In genomic region chr12:129719426-129719825, GRCh38 we compare ENCODE assay signal across 18 cellular contexts.
A peak's percentile ranks its signal among the peaks of the same experiment; 100 is the strongest.
DNase-seq lines count a peak whose midpoint lies in the region; ATAC-seq, FAIRE-seq and TF ChIP-seq lines count a peak whose summit lies in the region.
"Had no signal": no experiment of that assay in that cellular context is flagged by ENCODE, and none has a peak within 500 bp of the region (broad histone marks: within the 10 kb centered on the region; RNA-seq: fewer than 3 reads in every experiment).

No MANE protein-coding gene starts in this region.

- H3K9me3 ChIP-seq in esophagus muscularis mucosa = no peaks in the 10 kb centered on the region
- peaks cover 2% of the 10 kb centered on the region for H3K9me3 ChIP-seq in trophoblast cell (ENCODE audit: insufficient read depth, low read depth, low read length)
- H3K9me3 ChIP-seq: BLaER1 had no signal

- H3K23ac ChIP-seq in mesendoderm (ENCODE audit: low read length) = no peak overlapping the region
- no peak overlapping the region for H3K23ac ChIP-seq in trophoblast cell (ENCODE audit: low read length)

- H4K8ac ChIP-seq in mesendoderm (ENCODE audit: low read depth, low read length) = no peak overlapping the region
- no peak overlapping the region for H4K8ac ChIP-seq in trophoblast cell (ENCODE audit: low read depth, low read length)

- H2BK5ac ChIP-seq in mesendoderm (ENCODE audit: low read length) (no peak overlapping the region), trophoblast cell (ENCODE audit: low read depth, low read length, poor library complexity) (no peak overlapping the region)

- H3K27me3 ChIP-seq in esophagus muscularis mucosa (peaks cover 0 to 19% (median 0%) of the 10 kb centered on the region in 4 donors), mesendoderm (ENCODE audit: insufficient read depth, low read length, poor library complexity) (no peaks in the 10 kb centered on the region), trophoblast cell (ENCODE audit: insufficient read depth, low read length) (no peaks in the 10 kb centered on the region)
- H3K27me3 ChIP-seq: BLaER1 had no signal

- TF ChIP-seq CTCF in esophagus muscularis mucosa (IDR thresholded peaks at IDR 0.05) = no peak

- no peak overlapping the region for H3K14ac ChIP-seq in trophoblast cell (ENCODE audit: low read length)

- H4K5ac ChIP-seq in mesendoderm (ENCODE audit: low read length) = no peak overlapping the region

- TF ChIP-seq EP300 in esophagus muscularis mucosa (IDR thresholded peaks at IDR 0.05) = no peak

- H3K4me3 ChIP-seq in esophagus muscularis mucosa = no peak overlapping the region
- no peak overlapping the region for H3K4me3 ChIP-seq in mesendoderm (ENCODE audit: low read length)
- H3K4me3 ChIP-seq in trophoblast cell (ENCODE audit: low read depth, low read length) = no peak overlapping the region
- H3K4me3 ChIP-seq: BLaER1, GM23338 had no signal

- no peak overlapping the region for H3K56ac ChIP-seq in mesendoderm (ENCODE audit: low read length)

- H3K4me1 ChIP-seq in esophagus muscularis mucosa (no peaks in the 10 kb centered on the region), mesendoderm (ENCODE audit: control insufficient read depth, low read depth, low read length) (no peaks in the 10 kb centered on the region), trophoblast cell (ENCODE audit: control insufficient read depth in 1 of 2, insufficient read depth in 2 of 2, low read length in 2 of 2) (no peaks in the 10 kb centered on the region)
- H3K4me1 ChIP-seq: BLaER1 had no signal

- H3K4ac ChIP-seq in mesendoderm (ENCODE audit: low read depth, low read length) = no peak overlapping the region
- no peak overlapping the region for H3K4ac ChIP-seq in trophoblast cell (ENCODE audit: low read depth, low read length)

- H3K27ac ChIP-seq in esophagus muscularis mucosa (replicated peaks in 1 of 4) (no peak overlapping the region), mesendoderm (ENCODE audit: low read depth, low read length) (no peak overlapping the region), trophoblast cell (ENCODE audit: low read depth, low read length) (no peak overlapping the region)
- H3K27ac ChIP-seq: BLaER1, HL-60 had no signal

- no peak overlapping the region for H3K9ac ChIP-seq in mesendoderm (ENCODE audit: low read length)
- H3K9ac ChIP-seq in trophoblast cell (ENCODE audit: low read length) = no peak overlapping the region
- H3K9ac ChIP-seq: BLaER1 had no signal

- intact Hi-C loops in esophagus muscularis mucosa (cut with DNase I) = no loop called here

- H3K79me1 ChIP-seq in mesendoderm (ENCODE audit: low read length) (no peaks in the 10 kb centered on the region), trophoblast cell (ENCODE audit: low read length) (no peaks in the 10 kb centered on the region)

- TF ChIP-seq POLR2A in esophagus muscularis mucosa (IDR thresholded peaks at IDR 0.05; ENCODE audit: low read depth) = no peak

- no peak overlapping the region for H2BK15ac ChIP-seq in mesendoderm (replicated peaks; ENCODE audit: low read depth)

- H3K79me2 ChIP-seq in mesendoderm (ENCODE audit: control insufficient read depth, insufficient read depth, low read length) (no peaks in the 10 kb centered on the region), trophoblast cell (ENCODE audit: control insufficient read depth, insufficient read depth, low read length, poor library complexity) (no peaks in the 10 kb centered on the region)

- H4K91ac ChIP-seq in trophoblast cell (ENCODE audit: low read depth, low read length) = no peak overlapping the region

- no peak for FAIRE-seq in RCC 7860 (lab: Jason Lieb, UNC)
- FAIRE-seq: H54, HepG2, HTR-8/SVneo had no signal

- H3K18ac ChIP-seq in mesendoderm (ENCODE audit: low read length) (no peak overlapping the region), trophoblast cell (ENCODE audit: low read length) (no peak overlapping the region)

- no peak overlapping the region for H2BK12ac ChIP-seq in trophoblast cell (ENCODE audit: low read length)

- 27% methylated on average over 3 of the region's 3 CpGs for WGBS in esophagus muscularis mucosa
- WGBS in mesendoderm (ENCODE audit: extremely low coverage, insufficient coverage, low lambda C conversion rate) = no CpG with 5 or more reads among the region's 3 CpGs
- WGBS in trophoblast cell (ENCODE audit: extremely low coverage, insufficient coverage, insufficient read length) = no CpG with 5 or more reads among the region's 3 CpGs

- ATAC-seq in HG02840 (IDR thresholded peaks at IDR 0.05; ENCODE audit: low FRiP score, unreplicated experiment) = no peak
- ATAC-seq: GM23338, HepG2 had no signal

- no peak overlapping the region for H4K12ac ChIP-seq in trophoblast cell (ENCODE audit: low read depth, low read length)

- no peak overlapping the region for H3K4me2 ChIP-seq in mesendoderm (ENCODE audit: low read length)
- H3K4me2 ChIP-seq in trophoblast cell (ENCODE audit: low read length) = no peak overlapping the region
- H3K4me2 ChIP-seq: BLaER1, GM23338 had no signal

- H2BK120ac ChIP-seq in mesendoderm (ENCODE audit: low read depth, low read length) (no peak overlapping the region), trophoblast cell (ENCODE audit: insufficient read depth, low read length, poor library complexity) (no peak overlapping the region)

- DNase-seq in Daoy (ENCODE audit: low read depth) (peak; percentile 51), RCC 7860 (ENCODE audit: low spot score) (peak; percentile 11), esophagus muscularis mucosa (ENCODE audit: extremely low spot score) (peak; percentile 34), mesendoderm (peak; percentile 49), mesenteric fat pad (ENCODE audit: low spot score) (no peak), trophoblast cell (no peak)
- DNase-seq: 8988T; Calu3; CD4-positive, alpha-beta memory T cell; GDM1; HCEC 1CT had no signal

- H3K36me3 ChIP-seq in esophagus muscularis mucosa (no peaks in the 10 kb centered on the region), mesendoderm (ENCODE audit: control insufficient read depth, insufficient read depth, low read length) (no peaks in the 10 kb centered on the region), trophoblast cell (ENCODE audit: control insufficient read depth in 1 of 2, insufficient read depth in 2 of 2, low read length in 2 of 2) (no peaks in the 10 kb centered on the region)
- H3K36me3 ChIP-seq: BLaER1 had no signal

- no peak overlapping the region for H2AFZ ChIP-seq in trophoblast cell (ENCODE audit: insufficient read depth, low read length, poor library complexity)
- H2AFZ ChIP-seq: GM23338 had no signal

- H2AK5ac ChIP-seq in mesendoderm (ENCODE audit: low read length) (no peak overlapping the region), trophoblast cell (ENCODE audit: low read length) (no peak overlapping the region)

Comparison
In these comparisons a context has a peak if more than half of its experiments do, and no peak if none do; other contexts are left out.
1. DNase-seq: peak in Daoy (single experiment), RCC 7860 (single experiment), esophagus muscularis mucosa (single experiment) and mesendoderm (single experiment); none in mesenteric fat pad (single experiment) and trophoblast cell (0 of 2).